In the genomic region with DNA sequence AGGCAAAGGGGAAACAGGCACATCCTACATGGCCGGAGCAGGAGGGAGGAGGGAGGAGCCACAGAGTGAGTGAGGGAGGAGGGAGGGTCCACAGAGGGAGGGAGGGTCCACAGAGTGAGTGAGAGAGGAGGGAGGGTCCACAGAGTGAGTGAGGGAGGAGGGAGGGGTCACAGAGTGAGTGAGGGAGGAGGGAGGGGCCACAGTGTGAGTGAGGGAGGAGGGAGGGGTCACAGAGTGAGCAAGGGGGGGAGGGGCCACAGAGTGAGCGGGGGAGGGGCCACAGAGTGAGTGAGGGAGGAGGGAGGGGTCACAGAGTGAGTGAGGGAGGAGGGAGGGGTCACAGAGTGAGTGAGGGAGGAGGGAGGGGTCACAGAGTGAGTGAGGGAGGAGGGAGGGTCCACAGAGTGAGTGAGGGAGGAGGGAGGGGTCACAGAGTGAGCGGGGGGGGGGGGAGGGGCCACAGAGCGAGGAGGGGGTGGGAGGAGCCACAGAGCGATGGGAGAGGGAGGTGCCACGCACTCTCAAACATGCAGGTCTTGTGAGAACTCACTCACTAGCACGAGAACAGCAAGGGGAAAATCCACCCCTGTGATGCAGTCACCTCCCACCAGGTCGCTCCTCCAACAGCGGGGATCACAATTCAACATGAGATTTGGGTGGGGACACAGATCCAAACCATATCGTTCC, we compare ENCODE assay signal across 6 cellular contexts. TPM values are rescaled to one million over a fixed set of nuclear protein-coding genes. Genes with fewer than 3 reads are reported as not detected.
"Had no signal": no experiment of that assay in that cellular context is flagged by ENCODE, and none has a peak within 500 bp of the region (broad histone marks: within the 10 kb centered on the region; RNA-seq: fewer than 3 reads in every experiment).

No MANE protein-coding gene starts in this region.

RNA-seq across cellular contexts. Expression of a gene that starts 24.3 kb away (rescaled TPM):
- total RNA-seq: activated CD4-positive, alpha-beta memory T cell treated with anti-CD3 and anti-CD28 coated beads for 36 hours; activated CD8-positive, alpha-beta memory T cell treated with anti-CD3 and anti-CD28 coated beads, Interleukin-2, amount 10 ng/mL, durations not matched to agents 7 days and 5 days; activated T-helper 2 cell treated with anti-CD3 and anti-CD28 coated beads, Interferon-gamma antibody, Interleukin-2, Interleukin-4, amounts not matched to agents 10 μg/mL and 5 μg/mL and 100 μg/mL, durations not matched to agents 14 hours and 24 hours and 36 hours; Peyer's patch; Right ventricle myocardium inferior; SK-MEL-5 had no signal

RNA-seq across cellular contexts. Expression of a gene that starts 53.1 kb away (rescaled TPM):
- total RNA-seq: activated CD8-positive, alpha-beta memory T cell treated with anti-CD3 and anti-CD28 coated beads, Interleukin-2, amount 10 ng/mL, durations not matched to agents 7 days and 5 days; Right ventricle myocardium inferior; SK-MEL-5 had no signal
